20 cellular contexts compared by ENCODE assay signal in genomic region chr13:74768521-74769090, GRCh38.
DNase-seq lines count a peak whose midpoint lies in the region; ATAC-seq and TF ChIP-seq lines count a peak whose summit lies in the region.
"Had no signal": no experiment of that assay in that cellular context is flagged by ENCODE, and none has a peak within 500 bp of the region (broad histone marks: within the 10 kb centered on the region; RNA-seq: fewer than 3 reads in every experiment).

No MANE protein-coding gene starts in this region.

- H3K14ac ChIP-seq in IMR-90 (replicated peaks; ENCODE audit: low read depth, low read length) (no peak overlapping the region), mesenchymal stem cell (ENCODE audit: low read length in 2 of 2) (no peak overlapping the region)

- H2BK120ac ChIP-seq in IMR-90 (ENCODE audit: low read depth, low read length) = no peak overlapping the region
- no peak overlapping the region for H2BK120ac ChIP-seq in mesenchymal stem cell (ENCODE audit: low read depth, low read length)

- TF ChIP-seq EP300 in stomach (IDR thresholded peaks at IDR 0.05) = no peak

- in situ Hi-C loops in IMR-90 (cut with MboI; ENCODE audit: low sequenced_read_pairs) = no loop called here

- H2BK15ac ChIP-seq in IMR-90 (ENCODE audit: low read depth, low read length) (no peak overlapping the region), mesenchymal stem cell (ENCODE audit: low read depth, poor library complexity, severe bottlenecking) (no peak overlapping the region)

- H2AK9ac ChIP-seq in IMR-90 (replicated peaks; ENCODE audit: low read depth, low read length, poor library complexity) = no peak overlapping the region

- H3K18ac ChIP-seq in IMR-90 (ENCODE audit: low read depth, low read length) (no peak overlapping the region; the same call in 1 of the 2 replicates), mesenchymal stem cell (ENCODE audit: low read depth in 1 of 2, low read length in 2 of 2) (no peak overlapping the region)

- H3K4me3 ChIP-seq in AG09309 (ENCODE audit: control insufficient read depth, low read depth, low read length) = no peak overlapping the region
- H3K4me3 ChIP-seq in IMR-90 (ENCODE audit: insufficient read depth, low read depth, low read length) = no peak overlapping the region
- H3K4me3 ChIP-seq in adipocyte (ENCODE audit: low read length) = no peak overlapping the region
- H3K4me3 ChIP-seq in mesenchymal stem cell (ENCODE audit: insufficient read depth in 1 of 2, low read depth in 1 of 2, low read length in 2 of 2) = no peak overlapping the region
- no peak overlapping the region for H3K4me3 ChIP-seq in stomach

- H4K91ac ChIP-seq in IMR-90 (ENCODE audit: insufficient read depth, low read depth, low read length) (no peak overlapping the region), mesenchymal stem cell (ENCODE audit: low read length) (no peak overlapping the region)

- H2BK5ac ChIP-seq in IMR-90 (ENCODE audit: low read depth, low read length, poor library complexity, severe bottlenecking) (no peak overlapping the region), mesenchymal stem cell (ENCODE audit: low read depth, low read length, poor library complexity, severe bottlenecking) (no peak overlapping the region)

- no peak overlapping the region for H3K9ac ChIP-seq in IMR-90 (ENCODE audit: low read depth, low read length)
- H3K9ac ChIP-seq in adipocyte (ENCODE audit: low read length) = no peak overlapping the region
- peak overlapping the region; percentile 88 for H3K9ac ChIP-seq in mesenchymal stem cell (ENCODE audit: low read length)

- H2AFZ ChIP-seq in IMR-90 (replicated peaks; ENCODE audit: low read length, poor library complexity) (no peak overlapping the region), mesenchymal stem cell (ENCODE audit: low read depth, low read length) (no peak overlapping the region)

- POLR2A ChIA-PET in IMR-90 (lab: Charles Lee; ENCODE audit: unreplicated experiment) = no interaction called here

- no peak overlapping the region for H3K27ac ChIP-seq in IMR-90 (ENCODE audit: insufficient read depth, low read length)
- H3K27ac ChIP-seq in mesenchymal stem cell (ENCODE audit: low read length, poor library complexity, severe bottlenecking) = no peak overlapping the region
- H3K27ac ChIP-seq in stomach = no peak overlapping the region
- H3K27ac ChIP-seq: HL-60, RWPE1 had no signal

- H2BK20ac ChIP-seq in IMR-90 (ENCODE audit: low read depth, low read length) = no peak overlapping the region

- H4K5ac ChIP-seq in IMR-90 (ENCODE audit: low read depth, low read length) = no peak overlapping the region

- no TSS peak for BruUV-seq in IMR-90 (replicated peaks; lab: Mats Ljungman, UMichigan)

- H3K4me1 ChIP-seq in IMR-90 (ENCODE audit: control insufficient read depth, insufficient read depth, low read length) (peaks cover 11% of the 10 kb centered on the region), adipocyte (ENCODE audit: control insufficient read depth, insufficient read depth, low read length) (peaks cover 52% of the 10 kb centered on the region), mesenchymal stem cell (ENCODE audit: control insufficient read depth, insufficient read depth, low read depth, low read length) (peaks cover 3% of the 10 kb centered on the region), stomach (no peaks in the 10 kb centered on the region)
- H3K4me1 ChIP-seq: BE2C had no signal

- no peak overlapping the region for H3K56ac ChIP-seq in IMR-90 (ENCODE audit: extremely low read depth, insufficient read depth, low read length)

- no peaks in the 10 kb centered on the region for H3K79me1 ChIP-seq in IMR-90 (ENCODE audit: low read depth in 1 of 2, low read length in 2 of 2)
- no peaks in the 10 kb centered on the region for H3K79me1 ChIP-seq in mesenchymal stem cell (replicated peaks; ENCODE audit: low read length, poor library complexity, severe bottlenecking)

- 0 out of 2 replicates have a peak overlapping the region, but pooled peaks have one; percentile 26 for H3K4me2 ChIP-seq in IMR-90 (ENCODE audit: low read depth, low read length)
- H3K4me2 ChIP-seq in mesenchymal stem cell (ENCODE audit: low read length, poor library complexity, severe bottlenecking) = no peak overlapping the region

- TF ChIP-seq POLR2A in IMR-90 (IDR thresholded peaks at IDR 0.05; ENCODE audit: low read depth, low read length) = no peak
- no peak for TF ChIP-seq POLR2A in stomach (IDR thresholded peaks at IDR 0.05)

- no peak for TF ChIP-seq RAD21 in IMR-90 (IDR thresholded peaks at IDR 0.05; ENCODE audit: low read length)

- peak; percentile 11; the same call in 1 of the 2 replicates for ATAC-seq in IMR-90 (ENCODE audit: low read depth)
- no peak for ATAC-seq in HG03520 (IDR thresholded peaks at IDR 0.05; ENCODE audit: unreplicated experiment)
- no peak for ATAC-seq in GM21723 (IDR thresholded peaks at IDR 0.05; ENCODE audit: unreplicated experiment)

- H3K36me3 ChIP-seq in IMR-90 (ENCODE audit: control insufficient read depth, insufficient read depth, low read length) (no peaks in the 10 kb centered on the region), adipocyte (ENCODE audit: control insufficient read depth, insufficient read depth, low read length, severe bottlenecking) (no peaks in the 10 kb centered on the region), mesenchymal stem cell (ENCODE audit: control insufficient read depth in 1 of 2, insufficient read depth in 2 of 2, low read depth in 1 of 2, low read length in 2 of 2) (no peaks in the 10 kb centered on the region), stomach (no peaks in the 10 kb centered on the region)
- H3K36me3 ChIP-seq: BE2C had no signal

- no CpG with 5 or more reads among the region's 5 CpGs for WGBS in IMR-90 (ENCODE audit: extremely low coverage in 2 of 2, insufficient read length in 1 of 2), 2 experiments
- 61% methylated on average over 3 of the region's 5 CpGs for WGBS in mesenchymal stem cell
- WGBS in stomach, 5 donors = 53 to 64% (median 58%) methylated on average over 5 of the region's 5 CpGs

- H4K8ac ChIP-seq in IMR-90 (ENCODE audit: low read depth in 2 of 2, low read length in 2 of 2) (no peak overlapping the region), mesenchymal stem cell (ENCODE audit: low read length) (no peak overlapping the region)

- DNase-seq in AG09309 (ENCODE audit: low read depth) (peak; percentile 71), IMR-90 (no peak), adipocyte (ENCODE audit: low read depth) (peak; percentile 28), mesenchymal stem cell (no peak), stomach (no peak), RPMI8226 (no peak)
- DNase-seq: 8988T; BE2C; CD4-positive, alpha-beta T cell; H9; Kasumi-1; NCI-H1105; NCI-H187; NCI-H2227 treated with DMSO at 0.1 percent for 48 hours; NCI-H524; NCI-H82 had no signal

- no peaks in the 10 kb centered on the region for H4K20me1 ChIP-seq in IMR-90 (ENCODE audit: insufficient read depth, low read length)

- intact Hi-C loops in IMR-90 (cut with micrococcal nuclease) = no loop called here
- intact Hi-C loops in stomach (cut with DNase I; ENCODE audit: low total_unique reads) = no loop called here

- no peak overlapping the region for H3K23ac ChIP-seq in IMR-90 (ENCODE audit: low read depth, low read length)
- no peak overlapping the region for H3K23ac ChIP-seq in mesenchymal stem cell (ENCODE audit: low read length in 2 of 2)

- TF ChIP-seq CTCF in AG09309 (IDR thresholded peaks at IDR 0.05; ENCODE audit: control insufficient read depth, insufficient read depth, low read depth, low read length, missing control alignments) (no peak), IMR-90 (conservative IDR thresholded peaks at IDR 0.05; ENCODE audit: low read depth, low read length) (no peak), stomach (IDR thresholded peaks at IDR 0.05) (no peak)

- CTCF ChIA-PET in IMR-90 (lab: Yijun Ruan, JAX) = interaction anchor here (0.5 kb wide), 1 partner anchor 402 kb away, joined by 6 read pairs; no protein-coding TSS in a partner anchor

- H2AK5ac ChIP-seq in IMR-90 (ENCODE audit: low read depth, low read length) = no peak overlapping the region
- no peak overlapping the region for H2AK5ac ChIP-seq in mesenchymal stem cell (ENCODE audit: low read length, severe bottlenecking)

- no peak overlapping the region for H3K4ac ChIP-seq in IMR-90 (ENCODE audit: low read depth, low read length)
- no peak overlapping the region for H3K4ac ChIP-seq in mesenchymal stem cell (ENCODE audit: low read depth in 1 of 2, low read length in 2 of 2)

- no peaks in the 10 kb centered on the region for H3K9me3 ChIP-seq in IMR-90 (ENCODE audit: control insufficient read depth, insufficient read depth, low read length)
- no peaks in the 10 kb centered on the region for H3K9me3 ChIP-seq in adipocyte (ENCODE audit: control insufficient read depth, low read length)
- H3K9me3 ChIP-seq in mesenchymal stem cell (ENCODE audit: control insufficient read depth, low read length) = no peaks in the 10 kb centered on the region
- no peaks in the 10 kb centered on the region for H3K9me3 ChIP-seq in stomach
- H3K9me3 ChIP-seq: BE2C had no signal

- H3K27me3 ChIP-seq in IMR-90 (ENCODE audit: control insufficient read depth, insufficient read depth, low read length) (no peaks in the 10 kb centered on the region), adipocyte (replicated peaks; ENCODE audit: control insufficient read depth, insufficient read depth, low read length) (no peaks in the 10 kb centered on the region), mesenchymal stem cell (ENCODE audit: control insufficient read depth in 1 of 2, insufficient read depth in 1 of 2, low read length in 2 of 2) (no peaks in the 10 kb centered on the region), stomach (no peaks in the 10 kb centered on the region)
- H3K27me3 ChIP-seq: BE2C had no signal

- H2BK12ac ChIP-seq in mesenchymal stem cell (ENCODE audit: low read length in 2 of 2) = no peak overlapping the region

- dilution Hi-C loops in IMR-90 (cut with HindIII; ENCODE audit: low sequenced_read_pairs, unreplicated experiment) = no loop called here

- no peaks in the 10 kb centered on the region for H3K9me1 ChIP-seq in IMR-90 (ENCODE audit: insufficient read depth, low read length)

TF ChIP-seq in IMR-90, 13 proteins besides CTCF, POLR2A, EP300 and RAD21:
- no peak for TF ChIP-seq CHD1 (IDR thresholded peaks at IDR 0.05; ENCODE audit: low read depth, low read length)

Comparison
In these comparisons a context has a peak if more than half of its experiments do, and no peak if none do; other contexts are left out.
1. DNase-seq: peak in AG09309 (single experiment) and adipocyte (single experiment); none in IMR-90 (single experiment), mesenchymal stem cell (single experiment), stomach (single experiment) and RPMI8226 (single experiment).